ENCODE assay signal across 7 cellular contexts in genomic region chrX:1474593-1474992, GRCh38. TPM values are rescaled to one million over a fixed set of nuclear protein-coding genes. Genes with fewer than 3 reads are reported as not detected.
DNase-seq lines count a peak whose midpoint lies in the region; ATAC-seq and TF ChIP-seq lines count a peak whose summit lies in the region.
"Not testable (repeated sequence)": the region's sequence is repeated elsewhere in the genome, so short reads cannot be mapped to it uniquely, and the experiment has no call there.

No MANE protein-coding gene starts in this region.

- H3K27me3 Mint-ChIP-seq in CD4-positive, alpha-beta T cell; activated CD8-positive, alpha-beta T cell treated with anti-CD3 and anti-CD28 coated beads, Interleukin-2, amount 10 ng/mL, durations not matched to agents 7 days and 5 days (ENCODE audit: low read depth); activated naive CD8-positive, alpha-beta T cell treated with anti-CD3 and anti-CD28 coated beads, Interleukin-2, amount 10 ng/mL, durations not matched to agents 7 days and 5 days; memory B cell; nephron progenitor cell (ENCODE audit: low read depth, poor library complexity): not testable (repeated sequence)

- CTCF ChIA-PET in CD4-positive, alpha-beta T cell (lab: Charles Lee); HEK293 (lab: Yijun Ruan, JAX); activated CD8-positive, alpha-beta T cell treated with anti-CD3 and anti-CD28 coated beads, Interleukin-2, amount 10 ng/mL, durations not matched to agents 7 days and 5 days (lab: Charles Lee): not testable (repeated sequence)

- H3K4me3 ChIP-seq in HEK293 (ENCODE audit: low read depth, low read length) = not testable (repeated sequence)

- not testable (repeated sequence) for H3K9me3 ChIP-seq in CD4-positive, alpha-beta T cell (ENCODE audit: control insufficient read depth, low read length); HEK293 (ENCODE audit: control insufficient read depth, insufficient read depth, low read depth, low read length)

- POLR2A ChIA-PET in CD4-positive, alpha-beta T cell (lab: Charles Lee); HEK293 (lab: Yijun Ruan, JAX); activated CD8-positive, alpha-beta T cell treated with anti-CD3 and anti-CD28 coated beads, Interleukin-2, amount 10 ng/mL, durations not matched to agents 7 days and 5 days (lab: Charles Lee); activated naive CD8-positive, alpha-beta T cell treated with anti-CD3 and anti-CD28 coated beads, Interleukin-2, amount 10 ng/mL, durations not matched to agents 7 days and 5 days (lab: Charles Lee): not testable (repeated sequence)

- not testable (repeated sequence) for DNase-seq in CD4-positive, alpha-beta T cell; activated CD8-positive, alpha-beta T cell treated with anti-CD3 and anti-CD28 coated beads, Interleukin-2, amount 10 ng/mL, durations not matched to agents 7 days and 5 days; activated naive CD8-positive, alpha-beta T cell treated with anti-CD3 and anti-CD28 coated beads, Interleukin-2, amount 10 ng/mL, durations not matched to agents 7 days and 5 days; memory B cell (ENCODE audit: low spot score in 2 of 2); nephron progenitor cell
- peak; percentile 2 for DNase-seq in activated CD4-positive, CD25-positive, alpha-beta regulatory T cell treated with anti-CD3 and anti-CD28 coated beads, Interleukin-2, amount 50 U/mL, for 72 hours

- not testable (repeated sequence) for H3K9me3 Mint-ChIP-seq in CD4-positive, alpha-beta T cell; activated CD8-positive, alpha-beta T cell treated with anti-CD3 and anti-CD28 coated beads, Interleukin-2, amount 10 ng/mL, durations not matched to agents 7 days and 5 days (ENCODE audit: insufficient read depth)
- peaks cover 30% of the 10 kb centered on the region for H3K9me3 Mint-ChIP-seq in activated naive CD8-positive, alpha-beta T cell treated with anti-CD3 and anti-CD28 coated beads, Interleukin-2, amount 10 ng/mL, durations not matched to agents 7 days and 5 days
- H3K9me3 Mint-ChIP-seq in memory B cell = peaks cover 37% of the 10 kb centered on the region
- peaks cover 36% of the 10 kb centered on the region for H3K9me3 Mint-ChIP-seq in nephron progenitor cell

- not testable (repeated sequence) for H3K36me3 ChIP-seq in HEK293 (ENCODE audit: control insufficient read depth in 2 of 2, insufficient read depth in 1 of 2, low read length in 2 of 2)

- not testable (repeated sequence) for H3K27me3 ChIP-seq in CD4-positive, alpha-beta T cell (ENCODE audit: control insufficient read depth, insufficient read depth, low read length)

- H3K27ac Mint-ChIP-seq in CD4-positive, alpha-beta T cell = peak overlapping the region; percentile 25
- H3K27ac Mint-ChIP-seq in activated CD8-positive, alpha-beta T cell treated with anti-CD3 and anti-CD28 coated beads, Interleukin-2, amount 10 ng/mL, durations not matched to agents 7 days and 5 days = peak overlapping the region; percentile 21
- H3K27ac Mint-ChIP-seq in activated naive CD8-positive, alpha-beta T cell treated with anti-CD3 and anti-CD28 coated beads, Interleukin-2, amount 10 ng/mL, durations not matched to agents 7 days and 5 days = peak overlapping the region; percentile 82
- H3K27ac Mint-ChIP-seq in memory B cell (peak overlapping the region; percentile 95), nephron progenitor cell (peak overlapping the region; percentile 39)

- not testable (repeated sequence) for H3K4me3 Mint-ChIP-seq in CD4-positive, alpha-beta T cell; activated CD8-positive, alpha-beta T cell treated with anti-CD3 and anti-CD28 coated beads, Interleukin-2, amount 10 ng/mL, durations not matched to agents 7 days and 5 days; activated naive CD8-positive, alpha-beta T cell treated with anti-CD3 and anti-CD28 coated beads, Interleukin-2, amount 10 ng/mL, durations not matched to agents 7 days and 5 days; memory B cell; nephron progenitor cell

- H3K36me3 Mint-ChIP-seq in CD4-positive, alpha-beta T cell (ENCODE audit: low read depth) = peaks cover 81% of the 10 kb centered on the region
- H3K36me3 Mint-ChIP-seq in activated CD8-positive, alpha-beta T cell treated with anti-CD3 and anti-CD28 coated beads, Interleukin-2, amount 10 ng/mL, durations not matched to agents 7 days and 5 days (ENCODE audit: low read depth) = peaks cover 74% of the 10 kb centered on the region
- H3K36me3 Mint-ChIP-seq in activated naive CD8-positive, alpha-beta T cell treated with anti-CD3 and anti-CD28 coated beads, Interleukin-2, amount 10 ng/mL, durations not matched to agents 7 days and 5 days = peaks cover 71% of the 10 kb centered on the region
- H3K36me3 Mint-ChIP-seq in memory B cell = peaks cover 62% of the 10 kb centered on the region
- H3K36me3 Mint-ChIP-seq in nephron progenitor cell (ENCODE audit: low read depth) = not testable (repeated sequence)

- H3K27ac ChIP-seq in CD4-positive, alpha-beta T cell (ENCODE audit: low read depth, low read length); HEK293 (ENCODE audit: extremely low read depth, low read depth, low read length): not testable (repeated sequence)

- TF ChIP-seq CTCF in CD4-positive, alpha-beta T cell (IDR thresholded peaks at IDR 0.05); HEK293 (tag by site-specific recombination; IDR thresholded peaks at IDR 0.05); nephron progenitor cell (IDR thresholded peaks at IDR 0.05): not testable (repeated sequence)

- ATAC-seq in CD4-positive, alpha-beta T cell (ENCODE audit: poor library complexity); activated CD8-positive, alpha-beta T cell treated with anti-CD3 and anti-CD28 coated beads, Interleukin-2, amount 10 ng/mL, durations not matched to agents 7 days and 5 days; activated naive CD8-positive, alpha-beta T cell treated with anti-CD3 and anti-CD28 coated beads, Interleukin-2, amount 10 ng/mL, durations not matched to agents 7 days and 5 days (ENCODE audit: low read depth); memory B cell (ENCODE audit: low read depth): not testable (repeated sequence)

- H3K4me1 ChIP-seq in HEK293 (ENCODE audit: control insufficient read depth, insufficient read depth, low read length) = not testable (repeated sequence)

- H3K4me1 Mint-ChIP-seq in CD4-positive, alpha-beta T cell (ENCODE audit: low read depth) = peaks cover 72% of the 10 kb centered on the region
- H3K4me1 Mint-ChIP-seq in activated CD8-positive, alpha-beta T cell treated with anti-CD3 and anti-CD28 coated beads, Interleukin-2, amount 10 ng/mL, durations not matched to agents 7 days and 5 days (ENCODE audit: low read depth) = peaks cover 71% of the 10 kb centered on the region
- H3K4me1 Mint-ChIP-seq in activated naive CD8-positive, alpha-beta T cell treated with anti-CD3 and anti-CD28 coated beads, Interleukin-2, amount 10 ng/mL, durations not matched to agents 7 days and 5 days = peaks cover 65% of the 10 kb centered on the region
- peaks cover 66% of the 10 kb centered on the region for H3K4me1 Mint-ChIP-seq in memory B cell
- not testable (repeated sequence) for H3K4me1 Mint-ChIP-seq in nephron progenitor cell

- intact Hi-C loops in CD4-positive, alpha-beta T cell (cut with DNase I, micrococcal nuclease) = not testable (repeated sequence)

TF ChIP-seq in HEK293, 187 proteins besides CTCF, POLR2A, EP300 and RAD21:
- peak; percentile 92 for TF ChIP-seq ZBTB17 (tag by site-specific recombination; IDR thresholded peaks at IDR 0.05)

RNA-seq across cellular contexts. Expression of gene ASMTL, which starts 21.9 kb away (rescaled TPM):
- total RNA-seq in CD4-positive, alpha-beta T cell = 10 to 100 TPM; 34.6 to 39.3 TPM
- 10 to 100 TPM; 45.3 to 45.9 TPM for total RNA-seq in activated CD8-positive, alpha-beta T cell treated with anti-CD3 and anti-CD28 coated beads, Interleukin-2, amount 10 ng/mL, durations not matched to agents 7 days and 5 days
- 10 to 100 TPM; 39.4 to 42.2 TPM for total RNA-seq in activated naive CD8-positive, alpha-beta T cell treated with anti-CD3 and anti-CD28 coated beads, Interleukin-2, amount 10 ng/mL, durations not matched to agents 7 days and 5 days

Comparison
In these comparisons a context has a peak if more than half of its experiments do, and no peak if none do; other contexts are left out.
1. H3K27ac Mint-ChIP-seq: peak in every context shown above with its lines; median percentile 95 in memory B cell; 82 in activated naive CD8-positive, alpha-beta T cell treated with anti-CD3 and anti-CD28 coated beads, Interleukin-2, amount 10 ng/mL, durations not matched to agents 7 days and 5 days; 39 in nephron progenitor cell; 25 in CD4-positive, alpha-beta T cell; 21 in activated CD8-positive, alpha-beta T cell treated with anti-CD3 and anti-CD28 coated beads, Interleukin-2, amount 10 ng/mL, durations not matched to agents 7 days and 5 days.